In the genomic region with DNA sequence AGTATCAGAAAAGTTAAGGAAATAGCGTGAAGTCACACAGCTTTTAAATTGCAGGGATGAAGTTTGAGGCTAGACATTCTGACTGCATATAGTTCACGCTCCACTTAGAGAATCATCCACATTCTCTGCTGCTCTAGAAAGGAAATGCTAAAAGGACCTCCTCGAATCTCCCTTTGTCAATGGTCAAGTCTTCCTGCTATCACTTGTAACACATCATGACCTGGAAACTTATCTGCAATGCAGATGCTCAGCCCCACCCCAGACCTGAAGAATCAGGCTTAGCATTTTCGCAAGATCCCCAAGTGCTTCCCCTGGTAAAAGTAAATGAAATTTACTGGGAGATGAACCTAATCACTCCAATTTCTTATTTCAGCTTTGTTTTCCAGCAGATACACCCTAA, we compare ENCODE assay signal across 27 cellular contexts.
"Had no signal": no experiment of that assay in that cellular context is flagged by ENCODE, and none has a peak within 500 bp of the region (broad histone marks: within the 10 kb centered on the region; RNA-seq: fewer than 3 reads in every experiment).

No MANE protein-coding gene starts in this region.

- H3K4me3 ChIP-seq: adrenal gland had no signal

- H3K36me3 ChIP-seq: adrenal gland, brain microvascular endothelial cell, WERI-Rb-1 had no signal

- H3K27me3 Mint-ChIP-seq: activated CD4-positive, alpha-beta T cell treated with anti-CD3 and anti-CD28 coated beads, Interleukin-2, amount 10 ng/mL, durations not matched to agents 24 days and 14 days had no signal

- H3K4me2 ChIP-seq: KMS-11 had no signal

- H3K4me3 Mint-ChIP-seq: activated CD4-positive, alpha-beta T cell treated with anti-CD3 and anti-CD28 coated beads, Interleukin-2, amount 10 ng/mL, durations not matched to agents 24 days and 14 days; activated CD8-positive, alpha-beta T cell treated with anti-CD3 and anti-CD28 coated beads, Interleukin-2, amount 10 ng/mL, durations not matched to agents 7 days and 5 days; activated naive CD4-positive, alpha-beta T cell treated with anti-CD3 and anti-CD28 coated beads for 36 hours; activated T-cell treated with anti-CD3 and anti-CD28 coated beads, Interleukin-2, amount 50 U/mL, for 4 hours; activated T-helper 1 cell treated with anti-CD3 and anti-CD28 coated beads, Interleukin-12 subunit alpha, Interleukin-12 subunit beta, Interleukin-2, Interleukin-4 antibody, amounts not matched to agents 30 ng/mL and 10 ng/mL and 1 ng/mL, durations not matched to agents 14 hours and 24 hours and 36 hours had no signal

- H3K27ac Mint-ChIP-seq: activated CD4-positive, alpha-beta T cell treated with anti-CD3 and anti-CD28 coated beads, Interleukin-2, amount 10 ng/mL, durations not matched to agents 24 days and 14 days; activated CD8-positive, alpha-beta T cell treated with anti-CD3 and anti-CD28 coated beads, Interleukin-2, amount 10 ng/mL, durations not matched to agents 7 days and 5 days; activated naive CD4-positive, alpha-beta T cell treated with anti-CD3 and anti-CD28 coated beads for 36 hours; activated naive CD4-positive, alpha-beta T cell treated with anti-CD3 and anti-CD28 coated beads, Interleukin-2, amount 50 U/mL, for 72 hours; activated T-helper 1 cell treated with anti-CD3 and anti-CD28 coated beads, Interleukin-12 subunit alpha, Interleukin-12 subunit beta, Interleukin-2, Interleukin-4 antibody, amounts not matched to agents 30 ng/mL and 10 ng/mL and 1 ng/mL, durations not matched to agents 14 hours and 24 hours and 36 hours had no signal

- H3K36me3 Mint-ChIP-seq: activated naive CD4-positive, alpha-beta T cell treated with anti-CD3 and anti-CD28 coated beads, Interleukin-2, amount 50 U/mL, for 72 hours had no signal

- H3K4me1 Mint-ChIP-seq: activated CD4-positive, alpha-beta T cell treated with anti-CD3 and anti-CD28 coated beads, Interleukin-2, amount 10 ng/mL, durations not matched to agents 24 days and 14 days had no signal

- DNase-seq: activated CD4-positive, alpha-beta T cell treated with anti-CD3 and anti-CD28 coated beads, Interleukin-2, amount 10 ng/mL, durations not matched to agents 24 days and 14 days; activated CD4-positive, alpha-beta T cell treated with anti-CD3 and anti-CD28 coated beads, Interleukin-2, amount 50 U/mL, for 4 hours; activated CD8-positive, alpha-beta T cell treated with anti-CD3 and anti-CD28 coated beads, Interleukin-2, amount 10 ng/mL, durations not matched to agents 7 days and 5 days; activated gamma-delta T cell treated with Interleukin-2 at 50 U/mL for 16 hours; activated naive CD4-positive, alpha-beta T cell treated with anti-CD3 and anti-CD28 coated beads for 36 hours; activated T-cell treated with anti-CD3 and anti-CD28 coated beads, Interleukin-2, amount 50 U/mL, for 4 hours; adrenal gland; brain microvascular endothelial cell; central memory CD4-positive, alpha-beta T cell; MM.1S; MV-4-11; NCI-H1092; NCI-H1436 treated with DMSO at 0.1 percent for 48 hours; NCI-H1694 treated with DMSO at 0.1 percent for 48 hours; NCI-H2029; NCI-H345; SIG-M5; SW 1271; T-helper 1 cell; T-helper 2 cell; T-helper 9 cell; WERI-Rb-1 had no signal

- ATAC-seq: activated CD8-positive, alpha-beta T cell treated with anti-CD3 and anti-CD28 coated beads, Interleukin-2, amount 10 ng/mL, durations not matched to agents 7 days and 5 days; activated naive CD4-positive, alpha-beta T cell treated with anti-CD3 and anti-CD28 coated beads, Interleukin-2, amount 50 U/mL, for 72 hours; activated T-cell treated with anti-CD3 and anti-CD28 coated beads, Interleukin-2, amount 50 U/mL, for 4 hours; Right ventricle myocardium inferior had no signal

- H3K9me3 ChIP-seq: adrenal gland had no signal

- H3K9me3 Mint-ChIP-seq: activated CD4-positive, alpha-beta T cell treated with anti-CD3 and anti-CD28 coated beads, Interleukin-2, amount 10 ng/mL, durations not matched to agents 24 days and 14 days; activated naive CD4-positive, alpha-beta T cell treated with anti-CD3 and anti-CD28 coated beads for 36 hours; activated naive CD4-positive, alpha-beta T cell treated with anti-CD3 and anti-CD28 coated beads, Interleukin-2, amount 50 U/mL, for 72 hours; activated T-cell treated with anti-CD3 and anti-CD28 coated beads, Interleukin-2, amount 50 U/mL, for 4 hours; activated T-helper 1 cell treated with anti-CD3 and anti-CD28 coated beads, Interleukin-12 subunit alpha, Interleukin-12 subunit beta, Interleukin-2, Interleukin-4 antibody, amounts not matched to agents 30 ng/mL and 10 ng/mL and 1 ng/mL, durations not matched to agents 14 hours and 24 hours and 36 hours had no signal

- H3K27me3 ChIP-seq: adrenal gland, brain microvascular endothelial cell had no signal

- H3K9ac ChIP-seq: KMS-11 had no signal

- H3K27ac ChIP-seq: adrenal gland, brain microvascular endothelial cell, KMS-11, RWPE1, WERI-Rb-1 had no signal

- H3K4me1 ChIP-seq: adrenal gland had no signal
